In genomic region chr12:58504539-58504938, GRCh38 we compare ENCODE assay signal across 15 cellular contexts.
A peak's percentile ranks its signal among the peaks of the same experiment; 100 is the strongest.
DNase-seq lines count a peak whose midpoint lies in the region; ATAC-seq and TF ChIP-seq lines count a peak whose summit lies in the region.
"Had no signal": no experiment of that assay in that cellular context is flagged by ENCODE, and none has a peak within 500 bp of the region (broad histone marks: within the 10 kb centered on the region; RNA-seq: fewer than 3 reads in every experiment).

No MANE protein-coding gene starts in this region.

- H3K36me3 ChIP-seq in SK-N-SH (replicated peaks in 1 of 2; ENCODE audit: control insufficient read depth in 1 of 2, insufficient read depth in 2 of 2, low read length in 1 of 2) (no peaks in the 10 kb centered on the region), Caco-2 (ENCODE audit: control insufficient read depth, insufficient read depth, low read length) (no peaks in the 10 kb centered on the region), testis (ENCODE audit: low read depth, missing control alignments) (no peaks in the 10 kb centered on the region)
- H3K36me3 ChIP-seq: heart right ventricle, thyroid gland had no signal

- H3K4me1 Mint-ChIP-seq in HFFc6 (ENCODE audit: low read depth): peaks cover 83% of the 10 kb centered on the region
- peaks cover 17% of the 10 kb centered on the region for H3K4me1 Mint-ChIP-seq in Caco-2 (ENCODE audit: low read depth, unreplicated experiment)
- H3K4me1 Mint-ChIP-seq: activated CD8-positive, alpha-beta memory T cell treated with anti-CD3 and anti-CD28 coated beads, Interleukin-2, amount 10 ng/mL, durations not matched to agents 7 days and 5 days had no signal

- 10% methylated on average over 3 of the region's 3 CpGs for WGBS in SK-N-SH (ENCODE audit: low lambda C conversion rate)
- WGBS in testis, 2 donors: 84 to 89% methylated on average over 3 of the region's 3 CpGs

- H3K27me3 Mint-ChIP-seq in HFFc6 (ENCODE audit: insufficient read depth) (no peaks in the 10 kb centered on the region), Caco-2 (ENCODE audit: insufficient read depth, unreplicated experiment) (no peaks in the 10 kb centered on the region)
- H3K27me3 Mint-ChIP-seq: activated CD8-positive, alpha-beta memory T cell treated with anti-CD3 and anti-CD28 coated beads, Interleukin-2, amount 10 ng/mL, durations not matched to agents 7 days and 5 days had no signal

- no peaks in the 10 kb centered on the region for H3K27me3 ChIP-seq in SK-N-SH (ENCODE audit: insufficient read depth)
- no peaks in the 10 kb centered on the region for H3K27me3 ChIP-seq in Caco-2 (replicated peaks; ENCODE audit: control insufficient read depth, insufficient read depth, low read length)
- no peaks in the 10 kb centered on the region for H3K27me3 ChIP-seq in testis
- H3K27me3 ChIP-seq: thyroid gland had no signal

- intact Hi-C loops in Caco-2 (cut with micrococcal nuclease; ENCODE audit: unreplicated experiment): no loop called here
- intact Hi-C loops in testis (cut with DNase I; ENCODE audit: low total_unique reads): no loop called here

- H3K79me2 ChIP-seq in SK-N-SH (ENCODE audit: insufficient read depth): no peaks in the 10 kb centered on the region

- H3K4me2 ChIP-seq in SK-N-SH: no peak overlapping the region

- peaks cover 0 to 5% of the 10 kb centered on the region in 2 experiments; a peak in 2 of 4 replicates for H3K4me1 ChIP-seq in SK-N-SH (ENCODE audit: control insufficient read depth in 1 of 2, insufficient read depth in 2 of 2, low read depth in 1 of 2, low read length in 1 of 2)
- no peaks in the 10 kb centered on the region; the same call in none of the 2 replicates for H3K4me1 ChIP-seq in Caco-2
- no peaks in the 10 kb centered on the region for H3K4me1 ChIP-seq in testis
- H3K4me1 ChIP-seq: heart right ventricle, thyroid gland had no signal

- H3K4me3 ChIP-seq in SK-N-SH (ENCODE audit: low read depth in 2 of 2, low read length in 1 of 2) (no peak overlapping the region), Caco-2 (ENCODE audit: low read depth, low read length) (no peak overlapping the region), testis (no peak overlapping the region)
- H3K4me3 ChIP-seq: heart right ventricle, thyroid gland had no signal

- peak; percentile 81 to 91 for TF ChIP-seq EP300 in SK-N-SH (IDR thresholded peaks at IDR 0.05; ENCODE audit: borderline replicate concordance in 1 of 2, low read depth in 1 of 2, low read length in 1 of 2)

- no peak for TF ChIP-seq POLR2A in testis (IDR thresholded peaks at IDR 0.05)

- no peak overlapping the region for H2AFZ ChIP-seq in SK-N-SH (ENCODE audit: low read depth)

- peak overlapping the region; percentile 76 for H3K27ac Mint-ChIP-seq in HFFc6
- no peak overlapping the region for H3K27ac Mint-ChIP-seq in Caco-2 (ENCODE audit: unreplicated experiment)
- H3K27ac Mint-ChIP-seq: activated CD8-positive, alpha-beta memory T cell treated with anti-CD3 and anti-CD28 coated beads, Interleukin-2, amount 10 ng/mL, durations not matched to agents 7 days and 5 days had no signal

- H3K27ac ChIP-seq in SK-N-SH (ENCODE audit: low read depth in 2 of 2, low read length in 1 of 2): peak overlapping the region in 1 of 2 experiments; percentile 86; a peak in 2 of 4 replicates
- no peak overlapping the region for H3K27ac ChIP-seq in testis
- H3K27ac ChIP-seq: heart right ventricle, thyroid gland had no signal

- no peak for TF ChIP-seq RAD21 in SK-N-SH (IDR thresholded peaks at IDR 0.05; ENCODE audit: low read length)

- H3K9me3 ChIP-seq in SK-N-SH (no peaks in the 10 kb centered on the region; the same call in 1 of the 2 replicates), Caco-2 (no peaks in the 10 kb centered on the region), testis (no peaks in the 10 kb centered on the region)
- H3K9me3 ChIP-seq: heart right ventricle, thyroid gland had no signal

- ATAC-seq in GM21390 (IDR thresholded peaks at IDR 0.05; ENCODE audit: unreplicated experiment): no peak
- ATAC-seq: activated CD8-positive, alpha-beta memory T cell treated with anti-CD3 and anti-CD28 coated beads, Interleukin-2, amount 10 ng/mL, durations not matched to agents 7 days and 5 days; heart right ventricle; left colon had no signal

- peaks cover 17% of the 10 kb centered on the region for H3F3A ChIP-seq in SK-N-SH (replicated peaks; ENCODE audit: insufficient read depth)

- TF ChIP-seq CTCF in HFFc6 (IDR thresholded peaks at IDR 0.05) (no peak), SK-N-SH (IDR thresholded peaks at IDR 0.05) (no peak), Caco-2 (IDR thresholded peaks at IDR 0.05; ENCODE audit: insufficient read depth in 1 of 2, low read depth in 1 of 2, low read length in 1 of 2, severe bottlenecking in 1 of 2, unreplicated experiment in 1 of 2) (no peak), testis (IDR thresholded peaks at IDR 0.05) (no peak)

- H3K4me3 Mint-ChIP-seq in HFFc6 (no peak overlapping the region), Caco-2 (ENCODE audit: unreplicated experiment) (no peak overlapping the region)
- H3K4me3 Mint-ChIP-seq: activated CD8-positive, alpha-beta memory T cell treated with anti-CD3 and anti-CD28 coated beads, Interleukin-2, amount 10 ng/mL, durations not matched to agents 7 days and 5 days had no signal

- peak; percentile 59 for DNase-seq in COLO668 (lab: John Stamatoyannopoulos, UW; ENCODE audit: unreplicated experiment)
- DNase-seq in HFFc6: peak; percentile 47
- DNase-seq in SK-N-SH: no peak
- peak; percentile 38 for DNase-seq in glomerular visceral epithelial cell (ENCODE audit: extremely low spot score)
- no peak for DNase-seq in Caco-2
- DNase-seq in cerebellar nuclear complex (lab: John Stamatoyannopoulos, UW): no peak
- no peak for DNase-seq in testis
- DNase-seq: activated CD8-positive, alpha-beta memory T cell treated with anti-CD3 and anti-CD28 coated beads, Interleukin-2, amount 10 ng/mL, durations not matched to agents 7 days and 5 days; activated naive CD4-positive, alpha-beta T cell treated with anti-CD3 and anti-CD28 coated beads, Interleukin-2, amount 50 U/mL, for 16 hours; heart right ventricle; Karpas-422; left colon; NCI-H187; thyroid gland had no signal

- no peaks in the 10 kb centered on the region for H3K9me2 ChIP-seq in SK-N-SH

- peaks cover 12% of the 10 kb centered on the region for H3K36me3 Mint-ChIP-seq in HFFc6 (ENCODE audit: low read depth)
- H3K36me3 Mint-ChIP-seq in Caco-2 (ENCODE audit: insufficient read depth, unreplicated experiment): no peaks in the 10 kb centered on the region
- H3K36me3 Mint-ChIP-seq: activated CD8-positive, alpha-beta memory T cell treated with anti-CD3 and anti-CD28 coated beads, Interleukin-2, amount 10 ng/mL, durations not matched to agents 7 days and 5 days had no signal

- POLR2A ChIA-PET in SK-N-SH (lab: Yijun Ruan, JAX): no interaction called here
- POLR2A ChIA-PET in Caco-2 (lab: Charles Lee): no interaction called here

- no peaks in the 10 kb centered on the region for H4K20me1 ChIP-seq in SK-N-SH (ENCODE audit: insufficient read depth)

- CTCF ChIA-PET in SK-N-SH (lab: Yijun Ruan, JAX) (no interaction called here), Caco-2 (lab: Charles Lee) (no interaction called here)

- no peak overlapping the region for H3K9ac ChIP-seq in SK-N-SH

- H3K9me3 Mint-ChIP-seq in HFFc6 (peaks cover 10% of the 10 kb centered on the region), Caco-2 (ENCODE audit: unreplicated experiment) (no peaks in the 10 kb centered on the region)

- BruUV-seq in Caco-2 (replicated peaks; lab: Mats Ljungman, UMichigan): no TSS peak

TF ChIP-seq in SK-N-SH, 30 proteins besides CTCF, POLR2A, EP300 and RAD21 (continues in another document):
- TF ChIP-seq IRF3 (IDR thresholded peaks at IDR 0.05; ENCODE audit: low read depth, low read length): no peak
- no peak for TF ChIP-seq TAF1 (IDR thresholded peaks at IDR 0.05; ENCODE audit: borderline replicate concordance, low read depth, low read length)
- TF ChIP-seq FOXJ3 (CRISPR knock-in tag; IDR thresholded peaks at IDR 0.05): no peak
- no peak for TF ChIP-seq CHD2 (IDR thresholded peaks at IDR 0.05; ENCODE audit: low read length, partially characterized antibody)
- TF ChIP-seq NRF1 (IDR thresholded peaks at IDR 0.05; ENCODE audit: low read depth, low read length): no peak
- TF ChIP-seq NFIC (IDR thresholded peaks at IDR 0.05; ENCODE audit: borderline replicate concordance): peak; percentile 58; the same call in 1 of the 2 replicates
- no peak for TF ChIP-seq REST (IDR thresholded peaks at IDR 0.05; ENCODE audit: low read depth, low read length)

Comparison
In these comparisons a context has a peak if more than half of its experiments do, and no peak if none do; other contexts are left out.
1. DNase-seq: peak in COLO668 (single experiment), HFFc6 (single experiment) and glomerular visceral epithelial cell (single experiment); none in SK-N-SH (single experiment), Caco-2 (0 of 2), cerebellar nuclear complex (0 of 2) and testis (single experiment).